Comparison of ENCODE assay signal across 8 cellular contexts in the genomic region with DNA sequence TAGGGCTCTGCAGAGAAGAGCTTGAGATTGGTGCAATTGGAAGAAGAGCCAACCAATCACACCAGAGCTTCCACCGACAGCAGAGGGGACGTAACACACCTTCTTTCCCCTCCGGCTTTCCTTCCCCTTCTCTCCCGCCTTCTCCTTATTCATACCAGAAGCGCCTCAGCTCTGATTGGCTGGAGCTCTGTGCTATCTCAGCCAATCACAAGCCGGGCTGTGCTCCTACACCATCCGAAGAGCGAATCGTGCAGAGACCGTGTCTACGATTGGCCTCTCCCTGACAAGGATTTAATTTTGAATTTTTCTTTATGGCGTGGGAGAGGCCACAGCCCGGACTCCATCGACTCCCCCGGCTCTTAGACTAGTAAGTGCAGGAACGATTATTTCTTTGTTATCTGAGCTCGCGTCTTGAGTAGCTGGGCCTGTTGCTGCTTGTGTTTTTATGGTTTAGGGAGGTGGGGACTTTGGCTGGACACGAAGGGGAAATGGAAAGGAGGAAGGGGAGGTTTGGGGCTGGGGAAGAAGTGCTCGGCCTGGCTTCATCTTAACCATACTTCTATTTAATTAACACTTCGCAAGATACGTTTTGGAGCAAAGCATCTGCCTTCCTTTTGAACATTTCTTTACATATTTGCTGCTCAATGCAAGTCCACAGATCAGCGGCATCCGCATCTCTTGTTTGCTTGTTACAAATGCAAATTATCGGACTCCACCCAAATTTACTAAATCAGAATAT. TPM values are rescaled to one million over a fixed set of nuclear protein-coding genes. Genes with fewer than 3 reads are reported as not detected.
DNase-seq lines count a peak whose midpoint lies in the region; ATAC-seq lines count a peak whose summit lies in the region.

Gene PRR11 (plus strand): TSS at position 308 of the 739 bp plus-strand sequence. CDS start 14,007 bp downstream, outside the sequence.

- H3K4me3 ChIP-seq in Karpas-422 (ENCODE audit: low read length) (peak within 1 kb of the TSS; percentile 92), neuron (ENCODE audit: low read length) (peak within 1 kb of the TSS; percentile 99)

- H2AFZ ChIP-seq in Karpas-422 (ENCODE audit: low read length) (peak within 1 kb of the TSS; percentile 38; the same call in 1 of the 2 replicates), neuron (ENCODE audit: low read depth, low read length) (peak within 1 kb of the TSS; percentile 12)

- H3K4me2 ChIP-seq in Karpas-422 (ENCODE audit: low read depth, low read length, poor library complexity, severe bottlenecking): peak within 1 kb of the TSS; percentile 90

- H3K79me2 ChIP-seq in Karpas-422 (ENCODE audit: low read length): peaks cover 91% of the 10 kb centered on the region

- H3K27ac ChIP-seq in Karpas-422 (ENCODE audit: low read length): peak within 1 kb of the TSS; percentile 90
- peak within 1 kb of the TSS; percentile 82 for H3K27ac ChIP-seq in temporal lobe (ENCODE audit: low read depth, low read length)

- H3K36me3 ChIP-seq in Karpas-422 (ENCODE audit: insufficient read depth, low read length) (peaks cover 11% of the 10 kb centered on the region; the same call in 1 of the 2 replicates), neuron (ENCODE audit: insufficient read depth, low read length) (peaks cover 4% of the 10 kb centered on the region)

- H3K4me1 ChIP-seq in Karpas-422 (ENCODE audit: low read length): peaks cover 73% of the 10 kb centered on the region
- peaks cover 23% of the 10 kb centered on the region for H3K4me1 ChIP-seq in neuron (ENCODE audit: insufficient read depth, low read length)

- no peaks in the 10 kb centered on the region for H3K9me2 ChIP-seq in Karpas-422 (replicated peaks; ENCODE audit: insufficient read depth, low read length)

- ATAC-seq in GM21825 (IDR thresholded peaks at IDR 0.05; ENCODE audit: unreplicated experiment): peak; percentile 85

- peak within 1 kb of the TSS; percentile 92 for H3K9ac ChIP-seq in Karpas-422 (ENCODE audit: low read length)

- H4K20me1 ChIP-seq in Karpas-422 (ENCODE audit: insufficient read depth, low read depth, low read length): no peaks in the 10 kb centered on the region

- H3K27me3 ChIP-seq in Karpas-422 (ENCODE audit: low read length) (no peaks in the 10 kb centered on the region), neuron (ENCODE audit: insufficient read depth, low read length) (no peaks in the 10 kb centered on the region)

- DNase-seq in EL (peak; percentile 100), Karpas-422 (peak; percentile 99), SHP77 treated with DMSO at 0.1 percent for 48 hours (lab: John Stamatoyannopoulos, UW) (peak; percentile 99), foreskin melanocyte (peak; percentile 100)
- DNase-seq in activated effector memory CD4-positive, alpha-beta T cell treated with anti-CD3 and anti-CD28 coated beads, Interleukin-2, amount 50 U/mL, for 16 hours: peak; percentile 96

- no peaks in the 10 kb centered on the region for H3K9me3 ChIP-seq in Karpas-422 (ENCODE audit: low read length)
- no peaks in the 10 kb centered on the region for H3K9me3 ChIP-seq in neuron (ENCODE audit: low read length)

RNA-seq across cellular contexts. Expression of gene PRR11, which starts in this region (rescaled TPM):
- 11.6 and 15.2 TPM in 2 replicates for total RNA-seq in Karpas-422 (2014; rRNA removed; shearing (Covaris generic); ENCODE audit: low replicate concordance)
- 3.0 TPM for total RNA-seq in temporal lobe

Comparison
In these comparisons a context has a peak if more than half of its experiments do, and no peak if none do; other contexts are left out.
1. Peak in every context shown above with its lines: DNase-seq, ATAC-seq, H3K4me3 ChIP-seq and H3K27ac ChIP-seq.